In the genomic region with DNA sequence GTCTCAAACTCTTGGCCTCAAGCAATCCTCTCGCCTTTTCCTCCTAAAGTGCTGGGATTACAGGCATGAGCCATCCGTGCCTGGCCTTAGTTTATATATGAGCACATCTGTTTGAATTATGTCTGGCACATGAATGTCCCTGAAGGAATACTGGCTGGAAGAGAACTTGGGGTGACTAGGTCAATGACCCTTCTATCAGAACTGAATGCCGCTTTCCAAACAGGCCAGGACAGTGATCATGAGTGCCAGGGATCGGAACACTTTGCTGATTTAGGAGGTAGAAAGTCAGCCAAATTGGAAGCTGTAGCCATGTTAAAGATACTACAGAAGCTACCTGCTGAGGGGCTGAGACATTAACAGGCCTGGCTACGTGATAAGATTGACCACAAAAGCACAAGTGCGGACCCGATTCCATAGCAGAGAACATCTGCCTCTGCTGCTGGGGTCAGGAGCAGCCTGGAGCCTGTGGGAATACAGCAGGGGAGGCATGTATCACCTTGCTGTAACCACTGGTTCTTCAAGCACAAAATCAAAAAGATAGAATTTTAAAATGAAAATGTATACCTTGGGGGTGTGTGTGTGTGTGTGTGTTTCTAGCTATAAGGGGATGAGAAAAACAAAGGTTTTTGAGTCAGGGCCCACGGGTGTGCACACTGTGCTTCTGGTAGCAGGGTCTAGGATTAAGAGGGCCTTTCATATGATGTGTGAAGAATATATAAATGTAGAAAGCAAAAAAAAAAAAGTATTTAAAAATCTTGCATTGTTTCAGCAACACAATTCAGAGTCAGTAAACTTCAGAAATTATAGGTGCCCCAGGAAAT, we compare ENCODE assay signal across 15 cellular contexts.
DNase-seq lines count a peak whose midpoint lies in the region; ATAC-seq and TF ChIP-seq lines count a peak whose summit lies in the region.
"Had no signal": no experiment of that assay in that cellular context is flagged by ENCODE, and none has a peak within 500 bp of the region (broad histone marks: within the 10 kb centered on the region; RNA-seq: fewer than 3 reads in every experiment).

No MANE protein-coding gene starts in this region.

- no peaks in the 10 kb centered on the region for H3K9me3 Mint-ChIP-seq in endodermal cell

- ATAC-seq in GM18873 (IDR thresholded peaks at IDR 0.05; ENCODE audit: low FRiP score, unreplicated experiment) (peak; percentile 32), GM21786 (IDR thresholded peaks at IDR 0.05; ENCODE audit: unreplicated experiment) (peak; percentile 46), HG03135 (IDR thresholded peaks at IDR 0.05; ENCODE audit: unreplicated experiment) (peak; percentile 55), omental fat pad (ENCODE audit: low FRiP score) (no peak), GM21619 (IDR thresholded peaks at IDR 0.05; ENCODE audit: unreplicated experiment) (no peak)

- H3K27ac Mint-ChIP-seq in endodermal cell = peak overlapping the region; percentile 65

- H3K27me3 Mint-ChIP-seq in endodermal cell (ENCODE audit: insufficient read depth) = no peaks in the 10 kb centered on the region

- no peak overlapping the region for H3K4me3 Mint-ChIP-seq in endodermal cell

- no peak overlapping the region for H3K9ac ChIP-seq in endodermal cell (ENCODE audit: extremely low read depth, low read length, poor library complexity, severe bottlenecking)
- H3K9ac ChIP-seq: parathyroid adenoma had no signal

- peaks cover 2% of the 10 kb centered on the region for H3K4me1 ChIP-seq in endodermal cell (ENCODE audit: control insufficient read depth, insufficient read depth, low read length)
- H3K4me1 ChIP-seq: left ventricle myocardium inferior, parathyroid adenoma had no signal

- H3K4me3 ChIP-seq in endodermal cell (ENCODE audit: low read length) = no peak overlapping the region
- H3K4me3 ChIP-seq: left ventricle myocardium inferior, stomach had no signal

- TF ChIP-seq CTCF in endodermal cell (conservative IDR thresholded peaks at IDR 0.05) (no peak), omental fat pad (IDR thresholded peaks at IDR 0.05) (no peak)

- H3K36me3 Mint-ChIP-seq in endodermal cell (ENCODE audit: low read depth) = no peaks in the 10 kb centered on the region

- no peaks in the 10 kb centered on the region for H3K9me3 ChIP-seq in endodermal cell (ENCODE audit: control insufficient read depth, low read length)
- H3K9me3 ChIP-seq: left ventricle myocardium inferior, stomach had no signal

- peak; percentile 68 for DNase-seq in endodermal cell
- DNase-seq in omental fat pad (ENCODE audit: low spot score) = no peak
- DNase-seq in DMS79 (lab: John Stamatoyannopoulos, UW) = no peak
- DNase-seq in COR-L47 (lab: John Stamatoyannopoulos, UW) = no peak
- DNase-seq: activated CD4-positive, alpha-beta T cell treated with anti-CD3 and anti-CD28 coated beads, Interleukin-2, amount 50 U/mL, for 1 hour; activated naive CD4-positive, alpha-beta T cell treated with Interleukin-2 at 50 U/mL for 16 hours; left ventricle myocardium inferior; NCI-H2171 treated with DMSO at 0.1 percent for 48 hours; SIG-M5; stomach had no signal

- peaks cover 33% of the 10 kb centered on the region for H3K4me1 Mint-ChIP-seq in endodermal cell

- H3K27me3 ChIP-seq in endodermal cell (ENCODE audit: control insufficient read depth, insufficient read depth, low read length, poor library complexity, severe bottlenecking) = no peaks in the 10 kb centered on the region
- H3K27me3 ChIP-seq: stomach had no signal

- H3K27ac ChIP-seq in endodermal cell (ENCODE audit: low read depth, low read length) = no peak overlapping the region
- H3K27ac ChIP-seq: left ventricle myocardium inferior, parathyroid adenoma, stomach had no signal

- no peaks in the 10 kb centered on the region for H3K36me3 ChIP-seq in endodermal cell (ENCODE audit: control insufficient read depth, insufficient read depth, low read length)
- H3K36me3 ChIP-seq: left ventricle myocardium inferior, stomach had no signal

- 85 to 88% methylated on average over 3 to 8 of the region's 8 CpGs for WGBS in endodermal cell (ENCODE audit: insufficient coverage in 1 of 2, insufficient read length in 1 of 2), 2 experiments

Comparison
In these comparisons a context has a peak if more than half of its experiments do, and no peak if none do; other contexts are left out.
1. ATAC-seq: peak in GM18873 (single experiment), GM21786 (single experiment) and HG03135 (single experiment); none in omental fat pad (single experiment) and GM21619 (single experiment).